Comparison of ENCODE assay signal across 18 cellular contexts in the genomic region with DNA sequence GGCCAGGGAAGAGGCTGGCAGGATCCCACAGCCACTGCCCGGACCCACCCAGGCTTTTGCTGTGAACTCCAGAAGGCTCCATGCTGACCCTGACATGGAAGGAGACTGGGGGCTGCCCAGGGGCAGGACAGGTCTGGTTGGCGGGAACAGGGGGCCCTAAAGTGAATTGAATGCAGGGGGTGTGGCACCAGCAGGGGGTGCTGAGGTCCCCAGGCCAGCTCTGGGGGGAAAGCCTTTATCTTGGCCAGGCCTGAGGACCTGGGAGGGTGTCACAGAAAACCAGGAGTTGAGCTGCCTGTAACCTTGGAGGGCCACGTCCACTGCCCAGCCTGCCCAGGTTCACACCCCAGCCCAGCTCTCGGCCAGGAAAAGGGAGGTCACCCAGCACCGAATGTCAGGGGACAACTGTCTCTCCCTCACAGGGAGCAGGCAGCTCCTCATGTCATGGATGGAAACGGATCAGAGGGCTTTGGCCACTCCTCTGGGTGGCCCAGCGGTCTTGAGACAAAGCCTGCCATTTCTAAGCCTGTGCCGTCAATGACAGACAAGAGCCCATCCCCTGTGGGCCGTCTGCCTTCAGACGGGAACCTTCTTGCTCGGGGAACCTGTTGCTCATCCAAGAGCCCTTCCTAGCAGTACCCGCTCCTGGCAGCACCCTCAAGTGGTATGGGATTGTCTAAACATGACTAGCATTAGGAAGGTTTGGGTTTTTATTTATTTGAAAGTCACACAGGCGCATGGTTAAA. TPM values are rescaled to one million over a fixed set of nuclear protein-coding genes. Genes with fewer than 3 reads are reported as not detected.
"Had no signal": no experiment of that assay in that cellular context is flagged by ENCODE, and none has a peak within 500 bp of the region (broad histone marks: within the 10 kb centered on the region; RNA-seq: fewer than 3 reads in every experiment).

No MANE protein-coding gene starts in this region.

- H3K4me3 Mint-ChIP-seq: activated CD4-positive, alpha-beta T cell treated with anti-CD3 and anti-CD28 coated beads, Interleukin-2, amount 10 ng/mL, durations not matched to agents 24 days and 14 days had no signal

- H3K27ac Mint-ChIP-seq: activated CD4-positive, alpha-beta T cell treated with anti-CD3 and anti-CD28 coated beads, Interleukin-2, amount 10 ng/mL, durations not matched to agents 24 days and 14 days had no signal

- H3K9me3 ChIP-seq: ascending aorta, ovary, tibial artery had no signal

- H3K27me3 ChIP-seq: ascending aorta, ovary had no signal

- DNase-seq: activated CD4-positive, alpha-beta T cell treated with anti-CD3 and anti-CD28 coated beads, Interleukin-2, amount 10 ng/mL, durations not matched to agents 24 days and 14 days; activated CD4-positive, CD25-positive, alpha-beta regulatory T cell; activated CD8-positive, alpha-beta memory T cell treated with anti-CD3 and anti-CD28 coated beads for 24 hours; activated gamma-delta T cell treated with Interleukin-2 at 50 U/mL for 16 hours; foreskin melanocyte; midbrain; ovary; stimulated activated CD4-positive, alpha-beta T cell treated with anti-CD3 and anti-CD28 coated beads, Interleukin-2, amount 100 ng/mL, for 24 hours; tibial artery had no signal

- H3K36me3 ChIP-seq: ascending aorta, ovary had no signal

- H3K9me3 Mint-ChIP-seq: activated CD4-positive, alpha-beta T cell treated with anti-CD3 and anti-CD28 coated beads, Interleukin-2, amount 10 ng/mL, durations not matched to agents 24 days and 14 days; neural crest cell had no signal

- H3K4me3 ChIP-seq: ascending aorta, lung, ovary, tibial artery had no signal

- H3K27ac ChIP-seq: ascending aorta, epithelial cell of prostate, ovary, tibial artery had no signal

RNA-seq across cellular contexts. Expression of a gene that starts 16.8 kb away (rescaled TPM):
- total RNA-seq: activated CD4-positive, alpha-beta T cell treated with anti-CD3 and anti-CD28 coated beads, Interleukin-2, amount 10 ng/mL, durations not matched to agents 24 days and 14 days; ascending aorta; dermis microvascular lymphatic vessel endothelial cell; fibroblast of lung; myocyte; T-helper 2 cell treated with Interferon-gamma antibody and Interleukin-4, amounts not matched to agents 100 ng/mL and 5 ng/mL, for 36 hours had no signal

RNA-seq across cellular contexts. Expression of a gene that starts 35.4 kb away (rescaled TPM):
- total RNA-seq: activated CD4-positive, alpha-beta T cell treated with anti-CD3 and anti-CD28 coated beads, Interleukin-2, amount 10 ng/mL, durations not matched to agents 24 days and 14 days; ascending aorta; dermis microvascular lymphatic vessel endothelial cell; fibroblast of lung; myocyte; subcutaneous adipose tissue; T-helper 2 cell treated with Interferon-gamma antibody and Interleukin-4, amounts not matched to agents 100 ng/mL and 5 ng/mL, for 36 hours had no signal
